In genomic region chr9:135480071-135480941, GRCh38 we compare ENCODE assay signal across 8 cellular contexts. TPM values are rescaled to one million over a fixed set of nuclear protein-coding genes. Genes with fewer than 3 reads are reported as not detected.
DNase-seq lines count a peak whose midpoint lies in the region; ATAC-seq and TF ChIP-seq lines count a peak whose summit lies in the region.

No MANE protein-coding gene starts in this region.

- intact Hi-C loops in ovary (cut with DNase I), result no loop called here

- no peaks in the 10 kb centered on the region for H3K36me3 Mint-ChIP-seq in CD4-positive, CD25-positive, alpha-beta regulatory T cell
- H3K36me3 Mint-ChIP-seq in HFFc6 (ENCODE audit: low read depth), result peaks cover 3% of the 10 kb centered on the region; the same call in 1 of the 2 replicates
- H3K36me3 Mint-ChIP-seq in WTC11, result peaks cover 18% of the 10 kb centered on the region
- no peaks in the 10 kb centered on the region for H3K36me3 Mint-ChIP-seq in glutamatergic neuron (ENCODE audit: unreplicated experiment)

- TF ChIP-seq POLR2A in ovary (IDR thresholded peaks at IDR 0.05), result no peak

- ATAC-seq in CD4-positive, CD25-positive, alpha-beta regulatory T cell (ENCODE audit: low read depth in 2 of 2), result no peak
- ATAC-seq in WTC11 (peak; percentile 61), HG02763 (IDR thresholded peaks at IDR 0.05; ENCODE audit: unreplicated experiment) (no peak)

- no peaks in the 10 kb centered on the region for H3K9me3 ChIP-seq in CD4-positive, CD25-positive, alpha-beta regulatory T cell (ENCODE audit: control insufficient read depth in 2 of 2, low read length in 2 of 2)
- no peaks in the 10 kb centered on the region for H3K9me3 ChIP-seq in ovary

- no peak for TF ChIP-seq EP300 in ovary (IDR thresholded peaks at IDR 0.05)

- H3K4me1 ChIP-seq in CD4-positive, CD25-positive, alpha-beta regulatory T cell (ENCODE audit: control insufficient read depth, insufficient read depth, low read length, poor library complexity, severe bottlenecking), result peaks cover 14% of the 10 kb centered on the region
- peaks cover 4% of the 10 kb centered on the region for H3K4me1 ChIP-seq in ovary (ENCODE audit: insufficient read depth)

- 1% methylated on average over 57 to 76 of the region's 76 CpGs for WGBS in ovary, 3 donors

- POLR2A ChIA-PET in WTC11 (lab: Charles Lee), result interaction anchor here (1.3 kb wide), 1 partner anchor 13 kb away, joined by 3 read pairs; no protein-coding TSS in a partner anchor

- no peaks in the 10 kb centered on the region for H3K36me3 ChIP-seq in CD4-positive, CD25-positive, alpha-beta regulatory T cell (ENCODE audit: control insufficient read depth, insufficient read depth, low read length)
- no peaks in the 10 kb centered on the region for H3K36me3 ChIP-seq in ovary

- no peak overlapping the region for H3K27ac Mint-ChIP-seq in CD4-positive, CD25-positive, alpha-beta regulatory T cell
- no peak overlapping the region for H3K27ac Mint-ChIP-seq in HFFc6
- no peak overlapping the region for H3K27ac Mint-ChIP-seq in WTC11
- no peak overlapping the region for H3K27ac Mint-ChIP-seq in glutamatergic neuron (ENCODE audit: unreplicated experiment)

- no peak overlapping the region for H3K27ac ChIP-seq in CD4-positive, CD25-positive, alpha-beta regulatory T cell (ENCODE audit: insufficient read depth, low read length, poor library complexity, severe bottlenecking)
- peak overlapping the region; percentile 5 to 10 for H3K27ac ChIP-seq in ovary

- CTCF ChIA-PET in WTC11 (lab: Charles Lee), result interaction anchor here (0.6 to 2.0 kb wide), 8 partner anchors 10 to 41 kb away, joined by 3 to 12 read pairs (median 9); a partner anchor contains a TSS

- no peak overlapping the region for H3K4me3 ChIP-seq in CD4-positive, CD25-positive, alpha-beta regulatory T cell (ENCODE audit: low read depth, low read length)
- H3K4me3 ChIP-seq in ovary, result peak overlapping the region; percentile 48

- H3K4me3 Mint-ChIP-seq in CD4-positive, CD25-positive, alpha-beta regulatory T cell, result peak overlapping the region; percentile 56 to 86 (median 72)
- peak overlapping the region; percentile 80 for H3K4me3 Mint-ChIP-seq in HFFc6
- H3K4me3 Mint-ChIP-seq in WTC11, result peak overlapping the region; percentile 66
- H3K4me3 Mint-ChIP-seq in glutamatergic neuron (ENCODE audit: unreplicated experiment), result peak overlapping the region; percentile 70

- peaks cover 0 to 4% (median 0%) of the 10 kb centered on the region in 7 donors for H3K9me3 Mint-ChIP-seq in CD4-positive, CD25-positive, alpha-beta regulatory T cell
- no peaks in the 10 kb centered on the region for H3K9me3 Mint-ChIP-seq in HFFc6
- no peaks in the 10 kb centered on the region for H3K9me3 Mint-ChIP-seq in WTC11
- peaks cover 7% of the 10 kb centered on the region for H3K9me3 Mint-ChIP-seq in glutamatergic neuron (ENCODE audit: unreplicated experiment)

- H3K27me3 ChIP-seq in CD4-positive, CD25-positive, alpha-beta regulatory T cell (ENCODE audit: control insufficient read depth, insufficient read depth, low read length), result peaks cover 16% of the 10 kb centered on the region
- no peaks in the 10 kb centered on the region for H3K27me3 ChIP-seq in ovary

- peaks cover 55% of the 10 kb centered on the region for H3K27me3 Mint-ChIP-seq in CD4-positive, CD25-positive, alpha-beta regulatory T cell
- H3K27me3 Mint-ChIP-seq in HFFc6 (ENCODE audit: insufficient read depth), result no peaks in the 10 kb centered on the region; the same call in 1 of the 2 replicates
- H3K27me3 Mint-ChIP-seq in WTC11 (ENCODE audit: low read depth), result no peaks in the 10 kb centered on the region; the same call in 1 of the 2 replicates
- H3K27me3 Mint-ChIP-seq in glutamatergic neuron (ENCODE audit: unreplicated experiment), result peaks cover 5% of the 10 kb centered on the region

- no peak for DNase-seq in CD4-positive, CD25-positive, alpha-beta regulatory T cell
- DNase-seq in HFFc6 (no peak), WTC11 (ENCODE audit: low spot score) (peak; percentile 45), glutamatergic neuron (peak; percentile 51), ovary (peak in 1 of 5 donors; percentile 48), NCI-H446 treated with DMSO at 0.1 percent for 48 hours (lab: John Stamatoyannopoulos, UW) (no peak)
- no peak for DNase-seq in activated CD4-positive, alpha-beta T cell treated with anti-CD3 and anti-CD28 coated beads, Interleukin-2, amount 50 U/mL, for 48 hours

- peaks cover 2 to 22% (median 14%) of the 10 kb centered on the region in 4 donors for H3K4me1 Mint-ChIP-seq in CD4-positive, CD25-positive, alpha-beta regulatory T cell
- H3K4me1 Mint-ChIP-seq in HFFc6 (ENCODE audit: low read depth) (peaks cover 21% of the 10 kb centered on the region), WTC11 (peaks cover 21% of the 10 kb centered on the region), glutamatergic neuron (ENCODE audit: low read depth, unreplicated experiment) (peaks cover 8% of the 10 kb centered on the region)

- TF ChIP-seq CTCF in HFFc6 (IDR thresholded peaks at IDR 0.05) (no peak), WTC11 (IDR thresholded peaks at IDR 0.05) (no peak), glutamatergic neuron (IDR thresholded peaks at IDR 0.05; ENCODE audit: partially characterized antibody, unreplicated experiment) (no peak), ovary (IDR thresholded peaks at IDR 0.05) (no peak)

TF ChIP-seq in WTC11, 78 proteins besides CTCF, POLR2A, EP300 and RAD21 (continues in another document):
- TF ChIP-seq GABPB1 (CRISPR knock-in tag; IDR thresholded peaks at IDR 0.05) (no peak), E2F5 (CRISPR knock-in tag; IDR thresholded peaks at IDR 0.05) (no peak)
- TF ChIP-seq, protein P1, sequence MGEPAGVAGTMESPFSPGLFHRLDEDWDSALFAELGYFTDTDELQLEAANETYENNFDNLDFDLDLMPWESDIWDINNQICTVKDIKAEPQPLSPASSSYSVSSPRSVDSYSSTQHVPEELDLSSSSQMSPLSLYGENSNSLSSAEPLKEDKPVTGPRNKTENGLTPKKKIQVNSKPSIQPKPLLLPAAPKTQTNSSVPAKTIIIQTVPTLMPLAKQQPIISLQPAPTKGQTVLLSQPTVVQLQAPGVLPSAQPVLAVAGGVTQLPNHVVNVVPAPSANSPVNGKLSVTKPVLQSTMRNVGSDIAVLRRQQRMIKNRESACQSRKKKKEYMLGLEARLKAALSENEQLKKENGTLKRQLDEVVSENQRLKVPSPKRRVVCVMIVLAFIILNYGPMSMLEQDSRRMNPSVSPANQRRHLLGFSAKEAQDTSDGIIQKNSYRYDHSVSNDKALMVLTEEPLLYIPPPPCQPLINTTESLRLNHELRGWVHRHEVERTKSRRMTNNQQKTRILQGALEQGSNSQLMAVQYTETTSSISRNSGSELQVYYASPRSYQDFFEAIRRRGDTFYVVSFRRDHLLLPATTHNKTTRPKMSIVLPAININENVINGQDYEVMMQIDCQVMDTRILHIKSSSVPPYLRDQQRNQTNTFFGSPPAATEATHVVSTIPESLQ (CRISPR knock-in tag; IDR thresholded peaks at IDR 0.05), result no peak
- TF ChIP-seq, protein P2, sequence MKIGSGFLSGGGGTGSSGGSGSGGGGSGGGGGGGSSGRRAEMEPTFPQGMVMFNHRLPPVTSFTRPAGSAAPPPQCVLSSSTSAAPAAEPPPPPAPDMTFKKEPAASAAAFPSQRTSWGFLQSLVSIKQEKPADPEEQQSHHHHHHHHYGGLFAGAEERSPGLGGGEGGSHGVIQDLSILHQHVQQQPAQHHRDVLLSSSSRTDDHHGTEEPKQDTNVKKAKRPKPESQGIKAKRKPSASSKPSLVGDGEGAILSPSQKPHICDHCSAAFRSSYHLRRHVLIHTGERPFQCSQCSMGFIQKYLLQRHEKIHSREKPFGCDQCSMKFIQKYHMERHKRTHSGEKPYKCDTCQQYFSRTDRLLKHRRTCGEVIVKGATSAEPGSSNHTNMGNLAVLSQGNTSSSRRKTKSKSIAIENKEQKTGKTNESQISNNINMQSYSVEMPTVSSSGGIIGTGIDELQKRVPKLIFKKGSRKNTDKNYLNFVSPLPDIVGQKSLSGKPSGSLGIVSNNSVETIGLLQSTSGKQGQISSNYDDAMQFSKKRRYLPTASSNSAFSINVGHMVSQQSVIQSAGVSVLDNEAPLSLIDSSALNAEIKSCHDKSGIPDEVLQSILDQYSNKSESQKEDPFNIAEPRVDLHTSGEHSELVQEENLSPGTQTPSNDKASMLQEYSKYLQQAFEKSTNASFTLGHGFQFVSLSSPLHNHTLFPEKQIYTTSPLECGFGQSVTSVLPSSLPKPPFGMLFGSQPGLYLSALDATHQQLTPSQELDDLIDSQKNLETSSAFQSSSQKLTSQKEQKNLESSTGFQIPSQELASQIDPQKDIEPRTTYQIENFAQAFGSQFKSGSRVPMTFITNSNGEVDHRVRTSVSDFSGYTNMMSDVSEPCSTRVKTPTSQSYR (CRISPR knock-in tag; IDR thresholded peaks at IDR 0.05), result 0 out of 2 replicates have a peak, but pooled peaks have one; percentile 32

RNA-seq across cellular contexts. Expression of gene PPP1R26, which starts 0.7 kb away (rescaled TPM):
- 2.5 TPM for total RNA-seq in CD4-positive, CD25-positive, alpha-beta regulatory T cell
- polyA plus RNA-seq in CD4-positive, CD25-positive, alpha-beta regulatory T cell, result under 1 TPM in 3 of 4 donors, not detected in 1; 0.05 to 0.64 (median 0.06) TPM
- 10 to 100 TPM; 10.6 to 14.9 (median 11.0) TPM for total RNA-seq in HFFc6 (2021; fragmentation: NEBNext Ultra II Directional; extraction: Animal tissue kit (Norgen Biotek cat#: 25700))
- total RNA-seq in WTC11 (2021) (36.2 to 44.4 TPM (median 37.4 TPM) in 3 replicates), glutamatergic neuron (ENCODE audit: unreplicated experiment) (22.2 TPM), ovary (10 to 100 TPM in 6 of 7 donors, 1 to 10 TPM in 1; 7.0 to 19.9 (median 14.8) TPM)
- polyA plus RNA-seq in ovary, result 10 to 100 TPM in 1 of 2 donors, 1 to 10 TPM in 1; 3.4 to 10.2 TPM

RNA-seq across cellular contexts. Expression of gene MRPS2, which starts 20.2 kb away (rescaled TPM):
- total RNA-seq in CD4-positive, CD25-positive, alpha-beta regulatory T cell, result 18.1 TPM
- 10 to 100 TPM; 47.1 to 56.7 (median 53.5) TPM for polyA plus RNA-seq in CD4-positive, CD25-positive, alpha-beta regulatory T cell
- total RNA-seq in HFFc6 (2021; fragmentation: NEBNext Ultra II Directional; extraction: Animal tissue kit (Norgen Biotek cat#: 25700)), result 10 to 100 TPM; 37.5 to 43.3 (median 38.6) TPM
- total RNA-seq in WTC11 (2021) (74.2 to 78.0 TPM (median 77.6 TPM) in 3 replicates), glutamatergic neuron (ENCODE audit: unreplicated experiment) (30.7 TPM), ovary (10 to 100 TPM; 27.2 to 53.2 (median 30.4) TPM)
- 10 to 100 TPM in 1 of 2 donors, 1 to 10 TPM in 1; 9.7 to 45.4 TPM for polyA plus RNA-seq in ovary

RNA-seq across cellular contexts. Expression of gene LCN1, which starts 40.9 kb away (rescaled TPM):
- total RNA-seq in CD4-positive, CD25-positive, alpha-beta regulatory T cell, result not detected
- polyA plus RNA-seq in CD4-positive, CD25-positive, alpha-beta regulatory T cell, result not detected
- total RNA-seq in HFFc6 (2021; fragmentation: NEBNext Ultra II Directional; extraction: Animal tissue kit (Norgen Biotek cat#: 25700)), result under 1 TPM in 2 of 6 experiments, not detected in 4; 0.28 to 0.46 TPM
- total RNA-seq in WTC11 (2021) (not detected in 3 replicates), glutamatergic neuron (ENCODE audit: unreplicated experiment) (not detected), ovary (1 to 10 TPM in 2 of 7 donors, not detected in 5; 2.3 to 5.3 TPM)
- not detected for polyA plus RNA-seq in ovary

Comparison
In these comparisons a context has a peak if more than half of its experiments do, and no peak if none do; other contexts are left out.
1. DNase-seq: peak in WTC11 (single experiment) and glutamatergic neuron (single experiment); none in CD4-positive, CD25-positive, alpha-beta regulatory T cell (0 of 3), HFFc6 (single experiment), NCI-H446 treated with DMSO at 0.1 percent for 48 hours (single experiment) and activated CD4-positive, alpha-beta T cell treated with anti-CD3 and anti-CD28 coated beads, Interleukin-2, amount 50 U/mL, for 48 hours (0 of 2).
2. Peak in every context shown above with its lines, with median percentiles within 50 percentile points of each other: H3K4me3 Mint-ChIP-seq.